12 cellular contexts compared by ENCODE assay signal in the genomic region with DNA sequence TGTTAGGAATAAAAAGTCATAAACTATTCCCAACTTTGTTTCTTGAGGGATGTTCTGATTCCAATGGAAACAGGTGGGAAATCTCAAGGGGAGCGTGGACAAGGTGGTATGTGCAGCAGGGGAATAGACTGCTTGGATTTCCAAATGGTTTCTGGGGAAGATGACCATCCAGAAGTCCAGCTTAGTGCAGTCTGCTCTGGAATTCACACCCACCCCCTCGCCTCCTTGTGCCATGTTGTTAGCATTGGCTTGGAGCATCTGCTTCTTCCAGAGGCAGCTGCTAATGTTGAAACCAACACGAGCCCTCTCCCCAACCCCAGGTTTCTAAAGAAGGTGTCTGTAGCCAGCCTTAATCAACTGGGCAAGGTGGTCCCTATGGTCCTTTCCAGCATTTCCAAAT.
"Had no signal": no experiment of that assay in that cellular context is flagged by ENCODE, and none has a peak within 500 bp of the region (broad histone marks: within the 10 kb centered on the region; RNA-seq: fewer than 3 reads in every experiment).

No MANE protein-coding gene starts in this region.

- ATAC-seq: naive thymus-derived CD8-positive, alpha-beta T cell; stimulated activated effector memory CD8-positive, alpha-beta T cell treated with anti-CD3 and anti-CD28 coated beads, Interleukin-12 subunit alpha, Interleukin-12 subunit beta, amount 100 ng/mL, for 72 hours had no signal

- H3K36me3 Mint-ChIP-seq: immature natural killer cell; neural progenitor cell; stimulated activated effector memory CD8-positive, alpha-beta T cell treated with anti-CD3 and anti-CD28 coated beads, Interleukin-12 subunit alpha, Interleukin-12 subunit beta, amount 100 ng/mL, for 72 hours had no signal

- H3K27ac ChIP-seq: neural progenitor cell, ovary had no signal

- H3K27ac Mint-ChIP-seq: immature natural killer cell; stimulated activated effector memory CD8-positive, alpha-beta T cell treated with anti-CD3 and anti-CD28 coated beads, Interleukin-12 subunit alpha, Interleukin-12 subunit beta, amount 100 ng/mL, for 72 hours; stimulated activated naive CD8-positive, alpha-beta T cell treated with anti-CD3 and anti-CD28 coated beads, Interleukin-15, Interleukin-2, amounts not matched to agents 100 ng/mL and 50 ng/mL, for 24 hours had no signal

- H3K9me3 Mint-ChIP-seq: central memory CD8-positive, alpha-beta T cell; immature natural killer cell; naive thymus-derived CD8-positive, alpha-beta T cell; neural progenitor cell; stimulated activated effector memory CD8-positive, alpha-beta T cell treated with anti-CD3 and anti-CD28 coated beads, Interleukin-12 subunit alpha, Interleukin-12 subunit beta, amount 100 ng/mL, for 72 hours; stimulated activated naive CD8-positive, alpha-beta T cell treated with anti-CD3 and anti-CD28 coated beads, Interleukin-15, Interleukin-2, amounts not matched to agents 100 ng/mL and 50 ng/mL, for 24 hours had no signal

- H3K4me3 Mint-ChIP-seq: central memory CD8-positive, alpha-beta T cell; immature natural killer cell; naive thymus-derived CD8-positive, alpha-beta T cell; stimulated activated effector memory CD8-positive, alpha-beta T cell treated with anti-CD3 and anti-CD28 coated beads, Interleukin-12 subunit alpha, Interleukin-12 subunit beta, amount 100 ng/mL, for 72 hours; stimulated activated naive CD8-positive, alpha-beta T cell treated with anti-CD3 and anti-CD28 coated beads, Interleukin-15, Interleukin-2, amounts not matched to agents 100 ng/mL and 50 ng/mL, for 24 hours had no signal

- H3K9me3 ChIP-seq: ovary, transverse colon had no signal

- H3K4me1 Mint-ChIP-seq: central memory CD8-positive, alpha-beta T cell; immature natural killer cell; stimulated activated effector memory CD8-positive, alpha-beta T cell treated with anti-CD3 and anti-CD28 coated beads, Interleukin-12 subunit alpha, Interleukin-12 subunit beta, amount 100 ng/mL, for 72 hours had no signal

- H3K36me3 ChIP-seq: neural progenitor cell, ovary had no signal

- H3K4me3 ChIP-seq: neural progenitor cell, ovary, smooth muscle cell, transverse colon had no signal

- DNase-seq: cortex of kidney; effector CD8-positive, alpha-beta T cell had no signal

- H3K27me3 Mint-ChIP-seq: central memory CD8-positive, alpha-beta T cell; naive thymus-derived CD8-positive, alpha-beta T cell; stimulated activated naive CD8-positive, alpha-beta T cell treated with anti-CD3 and anti-CD28 coated beads, Interleukin-15, Interleukin-2, amounts not matched to agents 100 ng/mL and 50 ng/mL, for 24 hours had no signal

- H3K27me3 ChIP-seq: dorsolateral prefrontal cortex, neural progenitor cell, ovary, transverse colon had no signal
